15 cellular contexts compared by ENCODE assay signal in genomic region chr7:129843365-129843898, GRCh38.
DNase-seq lines count a peak whose midpoint lies in the region; ATAC-seq, FAIRE-seq and TF ChIP-seq lines count a peak whose summit lies in the region.
"Had no signal": no experiment of that assay in that cellular context is flagged by ENCODE, and none has a peak within 500 bp of the region (broad histone marks: within the 10 kb centered on the region; RNA-seq: fewer than 3 reads in every experiment).

No MANE protein-coding gene starts in this region.

- no peak overlapping the region for H3K4me3 Mint-ChIP-seq in HFFc6

- H3K27me3 ChIP-seq in keratinocyte (ENCODE audit: control insufficient read depth, extremely low read depth, insufficient read depth, low read length), result no peaks in the 10 kb centered on the region

- no peak for FAIRE-seq in keratinocyte (lab: Jason Lieb, UNC)
- FAIRE-seq: GM12891 had no signal

- peaks cover 4 to 5% of the 10 kb centered on the region in 2 experiments for H3K36me3 ChIP-seq in keratinocyte (ENCODE audit: control insufficient read depth in 2 of 2, extremely low read depth in 1 of 2, insufficient read depth in 2 of 2, low read length in 2 of 2)

- ATAC-seq in left colon, result no peak

- intact Hi-C loops in left colon (cut with DNase I, micrococcal nuclease), result no loop called here

- H3K27ac ChIP-seq in keratinocyte (ENCODE audit: control insufficient read depth, insufficient read depth, low read length), result peak overlapping the region; percentile 41

- H3K4me1 Mint-ChIP-seq in HFFc6 (ENCODE audit: low read depth), result peaks cover 70% of the 10 kb centered on the region

- H3K4me3 ChIP-seq in keratinocyte (ENCODE audit: control insufficient read depth in 2 of 3, extremely low read depth in 1 of 3, insufficient read depth in 2 of 3, low read depth in 1 of 3, low read length in 3 of 3), result no peak overlapping the region
- H3K4me3 ChIP-seq: smooth muscle cell had no signal

- no peaks in the 10 kb centered on the region for H4K20me1 ChIP-seq in keratinocyte (ENCODE audit: control insufficient read depth, extremely low read depth, insufficient read depth, low read length)

- H3K27me3 Mint-ChIP-seq in HFFc6 (ENCODE audit: insufficient read depth), result peaks cover 2% of the 10 kb centered on the region

- peak overlapping the region; percentile 48 for H3K27ac Mint-ChIP-seq in HFFc6

- dilution Hi-C loops in keratinocyte (cut with MboI; ENCODE audit: extremely low pct_ligation_motif_present, low sequenced_read_pairs), result no loop called here

- TF ChIP-seq CTCF in HFFc6 (IDR thresholded peaks at IDR 0.05) (no peak), keratinocyte (optimal IDR thresholded peaks at IDR 0.05 in 1 of 3, IDR thresholded peaks at IDR 0.05 in 1 of 3, conservative IDR thresholded peaks at IDR 0.05 in 1 of 3; ENCODE audit: extremely low read depth in 1 of 3, insufficient read depth in 2 of 3, low read length in 3 of 3) (no peak)

- H3K36me3 Mint-ChIP-seq in HFFc6 (ENCODE audit: low read depth), result peaks cover 26% of the 10 kb centered on the region

- no peak overlapping the region for H2AFZ ChIP-seq in keratinocyte (ENCODE audit: control insufficient read depth, low read length)

- H3K9me3 Mint-ChIP-seq in HFFc6, result no peaks in the 10 kb centered on the region

- H3K9ac ChIP-seq in keratinocyte (ENCODE audit: control insufficient read depth, extremely low read depth, insufficient read depth, low read length), result no peak overlapping the region

- no peak for DNase-seq in HFFc6
- DNase-seq in NCI-H187 treated with DMSO at 0.1 percent for 48 hours (lab: John Stamatoyannopoulos, UW), result peak; percentile 84
- peak; percentile 40 for DNase-seq in SHP77 treated with DMSO at 0.1 percent for 48 hours (lab: John Stamatoyannopoulos, UW)
- DNase-seq in keratinocyte (ENCODE audit: low read depth, low spot score), result no peak
- DNase-seq in NOMO-1 (lab: John Stamatoyannopoulos, UW; ENCODE audit: unreplicated experiment in 2 of 2), result no peak
- no peak for DNase-seq in activated effector memory CD4-positive, alpha-beta T cell treated with Interleukin-2 at 50 U/mL for 16 hours
- no peak for DNase-seq in activated effector memory CD4-positive, alpha-beta T cell treated with anti-CD3 and anti-CD28 coated beads, Interleukin-2, amount 50 U/mL, for 16 hours
- DNase-seq in left colon, result no peak
- DNase-seq: activated CD4-positive, alpha-beta T cell treated with anti-CD3 and anti-CD28 coated beads, Interleukin-2, amount 50 U/mL, for 48 hours; anterior cingulate cortex; Calu3; hypothalamus; NCI-H1105 had no signal

- peaks cover 3% of the 10 kb centered on the region for H3K9me1 ChIP-seq in keratinocyte (ENCODE audit: control insufficient read depth, extremely low read depth, insufficient read depth, low read length)

- H3K79me2 ChIP-seq in keratinocyte (ENCODE audit: control insufficient read depth, insufficient read depth, low read length), result peaks cover 41% of the 10 kb centered on the region

- H3K4me2 ChIP-seq in keratinocyte (ENCODE audit: control insufficient read depth, extremely low read depth, insufficient read depth, low read depth, low read length), result no peak overlapping the region
- H3K4me2 ChIP-seq: smooth muscle cell had no signal

- no peaks in the 10 kb centered on the region for H3K9me3 ChIP-seq in keratinocyte (ENCODE audit: control insufficient read depth, low read depth, low read length)

- H3K4me1 ChIP-seq in keratinocyte (ENCODE audit: control insufficient read depth, extremely low read depth, insufficient read depth, low read length), result peaks cover 41% of the 10 kb centered on the region

Comparison
In these comparisons a context has a peak if more than half of its experiments do, and no peak if none do; other contexts are left out.
1. DNase-seq: peak in NCI-H187 treated with DMSO at 0.1 percent for 48 hours (single experiment) and SHP77 treated with DMSO at 0.1 percent for 48 hours (single experiment); none in HFFc6 (single experiment), keratinocyte (single experiment), NOMO-1 (0 of 2), activated effector memory CD4-positive, alpha-beta T cell treated with Interleukin-2 at 50 U/mL for 16 hours (single experiment), activated effector memory CD4-positive, alpha-beta T cell treated with anti-CD3 and anti-CD28 coated beads, Interleukin-2, amount 50 U/mL, for 16 hours (single experiment) and left colon (0 of 2).